ENCODE assay signal across 9 cellular contexts in the genomic region with DNA sequence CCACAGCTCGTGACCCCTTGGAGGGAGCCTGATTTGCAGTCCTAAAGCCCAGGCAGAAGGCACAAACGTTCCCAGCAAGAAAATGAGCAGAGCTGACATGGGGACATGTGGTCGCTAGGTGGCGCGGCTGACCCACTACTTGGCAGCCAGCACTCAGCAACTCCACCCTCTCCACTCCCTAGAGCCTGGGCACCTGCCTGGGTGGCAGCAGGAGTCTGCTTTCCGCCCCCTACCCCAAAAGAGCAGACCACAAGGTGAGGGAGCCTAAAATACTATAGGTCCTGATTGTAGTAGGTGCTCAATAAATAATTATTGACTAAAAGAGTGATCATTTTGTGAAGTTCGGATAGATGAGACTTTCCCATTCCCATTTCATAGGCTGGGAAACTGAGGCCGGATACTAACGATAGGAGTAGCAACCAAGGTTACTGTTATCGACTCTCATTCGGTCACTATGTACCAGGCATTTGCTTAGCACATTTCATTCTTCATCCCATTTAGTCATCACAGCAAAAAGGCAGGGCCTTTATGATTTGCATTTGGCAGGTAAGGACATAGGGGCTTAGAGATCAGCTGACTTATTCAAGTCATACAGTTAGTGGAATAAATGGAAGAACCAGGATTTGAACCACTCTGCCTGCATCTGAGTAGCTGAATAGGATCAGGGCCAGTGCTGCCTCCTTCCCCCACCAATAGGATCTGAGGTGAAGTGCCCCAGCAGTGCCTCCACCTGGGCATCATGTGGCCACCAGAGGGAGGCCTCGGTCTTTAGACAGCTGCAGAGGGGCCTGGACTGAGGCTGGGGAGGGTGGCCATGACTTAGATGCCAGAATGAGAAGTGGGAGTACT. TPM values are rescaled to one million over a fixed set of nuclear protein-coding genes. Genes with fewer than 3 reads are reported as not detected.
DNase-seq lines count a peak whose midpoint lies in the region; ATAC-seq lines count a peak whose summit lies in the region.
"Had no signal": no experiment of that assay in that cellular context is flagged by ENCODE, and none has a peak within 500 bp of the region (broad histone marks: within the 10 kb centered on the region; RNA-seq: fewer than 3 reads in every experiment).

No MANE protein-coding gene starts in this region.

- no peak overlapping the region for H3K23ac ChIP-seq in mesendoderm (ENCODE audit: low read length)

- POLR2A ChIA-PET in activated CD4-positive, alpha-beta memory T cell treated with anti-CD3 and anti-CD28 coated beads, Interleukin-2, amount 10 ng/mL, durations not matched to agents 7 days and 5 days (lab: Charles Lee): interaction anchor here (0.6 to 1.5 kb wide), 3 partner anchors 121 to 477 kb away, joined by 3 to 6 read pairs (median 5); no protein-coding TSS in a partner anchor

- no peak overlapping the region for H3K4me2 ChIP-seq in mesendoderm (ENCODE audit: low read length)

- no peak overlapping the region for H3K4me3 ChIP-seq in mesendoderm (ENCODE audit: low read length)

- H3K36me3 ChIP-seq in mesendoderm (ENCODE audit: control insufficient read depth, insufficient read depth, low read length): no peaks in the 10 kb centered on the region

- H3K27ac Mint-ChIP-seq in activated CD4-positive, alpha-beta memory T cell treated with anti-CD3 and anti-CD28 coated beads, Interleukin-2, amount 10 ng/mL, durations not matched to agents 7 days and 5 days: no peak overlapping the region
- H3K27ac Mint-ChIP-seq: dendritic cell treated with granulocyte-macrophage colony-stimulating factor and Interleukin-4, amounts not matched to agents 40 ng/mL and 50 ng/mL, for 4 days had no signal

- ATAC-seq in HG03159 (IDR thresholded peaks at IDR 0.05; ENCODE audit: unreplicated experiment): peak; percentile 64
- no peak for ATAC-seq in HG03108 (IDR thresholded peaks at IDR 0.05; ENCODE audit: unreplicated experiment)

- no peak overlapping the region for H4K8ac ChIP-seq in mesendoderm (ENCODE audit: low read depth, low read length)

- no peaks in the 10 kb centered on the region for H3K79me1 ChIP-seq in mesendoderm (ENCODE audit: low read length)

- H2BK120ac ChIP-seq in mesendoderm (ENCODE audit: low read depth, low read length): no peak overlapping the region

- H2BK15ac ChIP-seq in mesendoderm (replicated peaks; ENCODE audit: low read depth): no peak overlapping the region

- WGBS in mesendoderm (ENCODE audit: extremely low coverage, insufficient coverage, low lambda C conversion rate): no CpG with 5 or more reads among the region's 12 CpGs

- H3K27me3 ChIP-seq in mesendoderm (ENCODE audit: insufficient read depth, low read length, poor library complexity): no peaks in the 10 kb centered on the region

- no peak overlapping the region for H3K18ac ChIP-seq in mesendoderm (ENCODE audit: low read length)

- no peaks in the 10 kb centered on the region for H3K4me1 Mint-ChIP-seq in activated CD4-positive, alpha-beta memory T cell treated with anti-CD3 and anti-CD28 coated beads, Interleukin-2, amount 10 ng/mL, durations not matched to agents 7 days and 5 days

- H2AK5ac ChIP-seq in mesendoderm (ENCODE audit: low read length): no peak overlapping the region

- CTCF ChIA-PET in activated CD4-positive, alpha-beta memory T cell treated with anti-CD3 and anti-CD28 coated beads, Interleukin-2, amount 10 ng/mL, durations not matched to agents 7 days and 5 days (lab: Charles Lee): interaction anchor here (0.5 to 8.7 kb wide), 32 partner anchors 8 to 443 kb away, joined by 3 to 182 read pairs (median 4); no protein-coding TSS in a partner anchor

- no peaks in the 10 kb centered on the region for H3K4me1 ChIP-seq in mesendoderm (ENCODE audit: control insufficient read depth, low read depth, low read length)

- no peaks in the 10 kb centered on the region for H3K9me3 Mint-ChIP-seq in activated CD4-positive, alpha-beta memory T cell treated with anti-CD3 and anti-CD28 coated beads, Interleukin-2, amount 10 ng/mL, durations not matched to agents 7 days and 5 days
- H3K9me3 Mint-ChIP-seq: dendritic cell treated with granulocyte-macrophage colony-stimulating factor and Interleukin-4, amounts not matched to agents 40 ng/mL and 50 ng/mL, for 4 days had no signal

- H2BK5ac ChIP-seq in mesendoderm (ENCODE audit: low read length): no peak overlapping the region

- no peak overlapping the region for H3K9ac ChIP-seq in mesendoderm (ENCODE audit: low read length)

- H3K27ac ChIP-seq in mesendoderm (ENCODE audit: low read depth, low read length): no peak overlapping the region

- no peaks in the 10 kb centered on the region for H3K79me2 ChIP-seq in mesendoderm (ENCODE audit: control insufficient read depth, insufficient read depth, low read length)

- H3K56ac ChIP-seq in mesendoderm (ENCODE audit: low read length): no peak overlapping the region

- DNase-seq in GF-D8 (lab: John Stamatoyannopoulos, UW) (peak; percentile 9), NCI-H82 (lab: John Stamatoyannopoulos, UW) (peak; percentile 80), ecto neural progenitor cell (ENCODE audit: low spot score) (peak; percentile 87), mesendoderm (peak; percentile 85)
- peak; percentile 82 for DNase-seq in activated CD4-positive, alpha-beta memory T cell treated with anti-CD3 and anti-CD28 coated beads, Interleukin-2, amount 10 ng/mL, durations not matched to agents 7 days and 5 days
- DNase-seq in stimulated activated CD8-positive, alpha-beta memory T cell treated with anti-CD3 and anti-CD28 coated beads, Interleukin-4, amount 100 ng/mL, for 24 hours (ENCODE audit: low read depth): peak; percentile 69

- no peak overlapping the region for H3K4ac ChIP-seq in mesendoderm (ENCODE audit: low read depth, low read length)

- H3K27me3 Mint-ChIP-seq in activated CD4-positive, alpha-beta memory T cell treated with anti-CD3 and anti-CD28 coated beads, Interleukin-2, amount 10 ng/mL, durations not matched to agents 7 days and 5 days: peaks cover 30% of the 10 kb centered on the region

- no peak overlapping the region for H4K5ac ChIP-seq in mesendoderm (ENCODE audit: low read length)

- no peak overlapping the region for H3K4me3 Mint-ChIP-seq in activated CD4-positive, alpha-beta memory T cell treated with anti-CD3 and anti-CD28 coated beads, Interleukin-2, amount 10 ng/mL, durations not matched to agents 7 days and 5 days
- H3K4me3 Mint-ChIP-seq: dendritic cell treated with granulocyte-macrophage colony-stimulating factor and Interleukin-4, amounts not matched to agents 40 ng/mL and 50 ng/mL, for 4 days had no signal

- H3K36me3 Mint-ChIP-seq in activated CD4-positive, alpha-beta memory T cell treated with anti-CD3 and anti-CD28 coated beads, Interleukin-2, amount 10 ng/mL, durations not matched to agents 7 days and 5 days (ENCODE audit: low read depth): no peaks in the 10 kb centered on the region

RNA-seq across cellular contexts. Expression of gene NEUROG3, which starts 57.3 kb away (rescaled TPM):
- total RNA-seq in activated CD4-positive, alpha-beta memory T cell treated with anti-CD3 and anti-CD28 coated beads, Interleukin-2, amount 10 ng/mL, durations not matched to agents 7 days and 5 days: under 1 TPM in 1 of 2 experiments, not detected in 1; 0.23 TPM
- polyA plus RNA-seq in mesendoderm (2013, experiment 1 of 2): not detected
- not detected for polyA plus RNA-seq in mesendoderm (2013, experiment 2 of 2)

Comparison
In these comparisons a context has a peak if more than half of its experiments do, and no peak if none do; other contexts are left out.
1. DNase-seq: peak in every context shown above with its lines; median percentile 87 in ecto neural progenitor cell; 85 in mesendoderm; 82 in activated CD4-positive, alpha-beta memory T cell treated with anti-CD3 and anti-CD28 coated beads, Interleukin-2, amount 10 ng/mL, durations not matched to agents 7 days and 5 days; 80 in NCI-H82; 69 in stimulated activated CD8-positive, alpha-beta memory T cell treated with anti-CD3 and anti-CD28 coated beads, Interleukin-4, amount 100 ng/mL, for 24 hours; 9 in GF-D8.